Comparison of ENCODE assay signal across 23 cellular contexts in genomic region chr2:205296959-205297358, GRCh38.
"Had no signal": no experiment of that assay in that cellular context is flagged by ENCODE, and none has a peak within 500 bp of the region (broad histone marks: within the 10 kb centered on the region; RNA-seq: fewer than 3 reads in every experiment).

No MANE protein-coding gene starts in this region.

- H3K4me1 ChIP-seq: SJSA1 had no signal

- H3K4me2 ChIP-seq: KMS-11 had no signal

- H3K27ac ChIP-seq: HL-60, KMS-11, SJSA1, SK-N-MC had no signal

- H3K4me3 ChIP-seq: SJSA1, SK-N-MC had no signal

- H3K9ac ChIP-seq: KMS-11 had no signal

- H3K27me3 ChIP-seq: SJSA1 had no signal

- H3K36me3 ChIP-seq: SJSA1 had no signal

- FAIRE-seq: HTR-8/SVneo, RCC 7860 had no signal

- H3K9me3 ChIP-seq: SJSA1 had no signal

- DNase-seq: Kasumi-1, MM.1S, NCI-H1092 treated with DMSO at 0.1 percent for 48 hours, NCI-H1436, NCI-H187, NCI-H2029, NCI-H2081 treated with DMSO at 0.1 percent for 48 hours, NCI-H2171, NCI-H226, NCI-H446, NCI-H510A, NCI-H524 treated with DMSO at 0.1 percent for 48 hours, NCI-H69, NCI-H774, Right ventricle myocardium superior, RPMI8226, SIG-M5 had no signal
